ENCODE assay signal across 8 cellular contexts in genomic region chr4:168832746-168833575, GRCh38.
DNase-seq lines count a peak whose midpoint lies in the region; ATAC-seq, FAIRE-seq and TF ChIP-seq lines count a peak whose summit lies in the region.

No MANE protein-coding gene starts in this region.

- H3K27ac ChIP-seq in thyroid gland = peak overlapping the region; percentile 79 to 87 (median 86)

- intact Hi-C loops in thyroid gland (cut with DNase I) = loop anchor here (10.0 kb wide), 1 partner anchor 118 kb away; no protein-coding TSS in a partner anchor

- no peaks in the 10 kb centered on the region for H3K27me3 ChIP-seq in thyroid gland

- DNase-seq in RCC 7860 (ENCODE audit: low spot score) (peak; percentile 22), ecto neural progenitor cell (ENCODE audit: low spot score) (peak; percentile 80), lung microvascular endothelial cell (ENCODE audit: low read depth in 2 of 2) (peak; percentile 23 to 36), thyroid gland (peak; percentile 42 to 51), GM12892 (ENCODE audit: insufficient read length) (no peak)
- no peak for DNase-seq in activated CD4-positive, alpha-beta T cell treated with anti-CD3 and anti-CD28 coated beads for 1 hour

- ATAC-seq in GM19351 (IDR thresholded peaks at IDR 0.05; ENCODE audit: unreplicated experiment) (peak; percentile 7), HG02759 (IDR thresholded peaks at IDR 0.05; ENCODE audit: unreplicated experiment) (no peak)

- TF ChIP-seq POLR2A in thyroid gland (IDR thresholded peaks at IDR 0.05) (peak in 1 of 2 donors; percentile 11), GM12892 (IDR thresholded peaks at IDR 0.05; ENCODE audit: low read depth, low read length) (no peak)

- peak overlapping the region; percentile 70 to 92 (median 91) for H3K4me3 ChIP-seq in thyroid gland (replicated peaks in 1 of 3)

- peak in 2 of 6 experiments; percentile 13 to 14 for TF ChIP-seq CTCF in thyroid gland (IDR thresholded peaks at IDR 0.05)

- no peak for FAIRE-seq in RCC 7860 (lab: Jason Lieb, UNC)
- FAIRE-seq in GM12892 (lab: Jason Lieb, UNC) = no peak

- no peaks in the 10 kb centered on the region for H3K9me3 ChIP-seq in thyroid gland

- H3K4me1 ChIP-seq in thyroid gland = peaks cover 9 to 15% of the 10 kb centered on the region in 2 donors

- no peaks in the 10 kb centered on the region for H3K36me3 ChIP-seq in thyroid gland

- WGBS in thyroid gland, 2 donors = 11 to 16% methylated on average over 23 to 29 of the region's 60 CpGs

Comparison
In these comparisons a context has a peak if more than half of its experiments do, and no peak if none do; other contexts are left out.
1. DNase-seq: peak in RCC 7860 (single experiment), ecto neural progenitor cell (single experiment), lung microvascular endothelial cell (2 of 2) and thyroid gland (2 of 2); none in GM12892 (single experiment) and activated CD4-positive, alpha-beta T cell treated with anti-CD3 and anti-CD28 coated beads for 1 hour (single experiment).